In the genomic region with DNA sequence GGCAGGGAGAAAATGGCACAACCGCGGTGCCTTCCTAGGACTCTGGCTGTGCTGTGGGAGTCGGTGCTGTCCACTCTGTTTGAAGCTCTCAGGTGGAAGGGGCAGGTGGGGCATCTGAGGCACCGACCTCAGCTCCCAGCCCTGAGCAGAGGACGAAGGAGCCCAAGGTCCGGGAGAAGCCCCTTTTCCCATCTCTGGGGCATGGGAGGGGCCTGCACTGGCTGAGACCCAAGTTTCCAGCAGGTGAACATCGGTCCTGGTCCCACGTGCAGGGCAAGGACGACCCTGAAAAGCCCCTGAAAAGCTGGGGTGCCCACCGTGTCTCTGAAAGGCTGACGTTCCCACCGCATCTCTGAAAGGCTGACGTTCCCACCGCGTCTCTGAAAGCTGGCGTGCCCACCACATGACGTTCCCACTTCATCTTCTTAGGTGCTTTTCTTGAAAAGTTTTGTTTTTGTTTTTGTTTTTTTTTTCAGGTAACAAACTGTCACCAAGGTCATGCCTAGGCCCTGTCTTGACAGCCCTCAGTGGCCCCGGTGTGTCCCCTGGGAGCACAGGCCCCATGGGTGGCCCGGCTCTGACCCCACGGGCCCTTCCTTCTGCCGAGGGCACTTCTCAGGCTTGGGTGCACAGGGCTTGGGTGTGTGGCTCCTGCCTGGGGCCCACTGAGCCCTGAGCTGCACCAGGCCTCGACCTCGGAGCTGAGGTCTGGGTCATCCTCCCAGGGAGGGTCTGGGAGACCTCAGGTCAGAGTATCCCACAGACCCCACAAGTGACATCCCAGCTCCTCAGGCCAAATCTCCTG, we compare ENCODE assay signal across 22 cellular contexts. TPM values are rescaled to one million over a fixed set of nuclear protein-coding genes. Genes with fewer than 3 reads are reported as not detected.
A peak's percentile ranks its signal among the peaks of the same experiment; 100 is the strongest.
DNase-seq lines count a peak whose midpoint lies in the region; ATAC-seq, FAIRE-seq and TF ChIP-seq lines count a peak whose summit lies in the region.
"Had no signal": no experiment of that assay in that cellular context is flagged by ENCODE, and none has a peak within 500 bp of the region (broad histone marks: within the 10 kb centered on the region; RNA-seq: fewer than 3 reads in every experiment).

No MANE protein-coding gene starts in this region.

- H3K27ac ChIP-seq in IMR-90 (ENCODE audit: insufficient read depth, low read length) (no peak overlapping the region), psoas muscle (no peak overlapping the region)
- H3K27ac ChIP-seq: epithelial cell of prostate, GM23248, hepatocyte, prostate gland, tibial artery had no signal

- H3K4me1 Mint-ChIP-seq in CD14-positive monocyte = peaks cover 20% of the 10 kb centered on the region

- H3K4me3 ChIP-seq in IMR-90 (ENCODE audit: insufficient read depth, low read depth, low read length) (no peak overlapping the region), psoas muscle (no peak overlapping the region)
- H3K4me3 ChIP-seq: GM23248, hepatocyte, prostate gland, tibial artery had no signal

- no peak overlapping the region for H2BK5ac ChIP-seq in IMR-90 (ENCODE audit: low read depth, low read length, poor library complexity, severe bottlenecking)

- no peaks in the 10 kb centered on the region for H3K79me1 ChIP-seq in IMR-90 (ENCODE audit: low read depth in 1 of 2, low read length in 2 of 2)

- DNase-seq in CD14-positive monocyte (ENCODE audit: low spot score) (peak; percentile 40), IMR-90 (no peak), left cardiac atrium (peak; percentile 13), psoas muscle (peak; percentile 4 to 42), D721Med (ENCODE audit: insufficient read length, low spot score) (no peak)
- DNase-seq in stimulated activated CD4-positive, alpha-beta T cell treated with anti-CD3 and anti-CD28 coated beads, Interleukin-2, amount 100 ng/mL, for 48 hours = no peak
- DNase-seq: activated T-cell treated with anti-CD3 and anti-CD28 coated beads for 4 hours, Calu3, foreskin fibroblast, GM23248, NCI-H1048, NCI-H2029 treated with DMSO at 0.1 percent for 48 hours, NCI-H446 had no signal

- no peak overlapping the region for H4K5ac ChIP-seq in IMR-90 (ENCODE audit: low read depth, low read length)

- no peaks in the 10 kb centered on the region for H3K9me1 ChIP-seq in IMR-90 (ENCODE audit: insufficient read depth, low read length)

- H2BK120ac ChIP-seq in IMR-90 (ENCODE audit: low read depth, low read length) = no peak overlapping the region

- H3K4me1 ChIP-seq in IMR-90 (ENCODE audit: control insufficient read depth, insufficient read depth, low read length) = no peaks in the 10 kb centered on the region; the same call in 1 of the 2 replicates
- H3K4me1 ChIP-seq in psoas muscle = no peaks in the 10 kb centered on the region
- H3K4me1 ChIP-seq: prostate gland, tibial artery had no signal

- CTCF ChIA-PET in IMR-90 (lab: Yijun Ruan, JAX) = no interaction called here

- TF ChIP-seq RAD21 in IMR-90 (IDR thresholded peaks at IDR 0.05; ENCODE audit: low read length) = no peak

- intact Hi-C loops in CD14-positive monocyte (cut with micrococcal nuclease) (loop anchor here (5.0 to 10.0 kb wide), 4 partner anchors 65 to 97 kb away; partner anchors contain the start of genes CEP72 (in 1 of the 2) and EXOC3 (in 1 of the 2)), IMR-90 (cut with micrococcal nuclease) (no loop called here), left cardiac atrium (cut with DNase I) (no loop called here), psoas muscle (cut with DNase I) (no loop called here)

- H3K4ac ChIP-seq in IMR-90 (ENCODE audit: low read depth, low read length) = no peak overlapping the region

- H3K27ac Mint-ChIP-seq in CD14-positive monocyte = peak overlapping the region in 2 of 7 donors; percentile 57 to 66
- H3K27ac Mint-ChIP-seq: activated naive CD8-positive, alpha-beta T cell treated with anti-CD3 and anti-CD28 coated beads, Interleukin-2, amount 10 ng/mL, durations not matched to agents 7 days and 5 days; dendritic cell treated with granulocyte-macrophage colony-stimulating factor and Interleukin-4, amounts not matched to agents 40 ng/mL and 50 ng/mL, for 4 days; nephron had no signal

- no peak overlapping the region for H3K4me2 ChIP-seq in IMR-90 (ENCODE audit: low read depth, low read length)
- H3K4me2 ChIP-seq: hepatocyte had no signal

- peaks cover 2% of the 10 kb centered on the region; the same call in 1 of the 2 replicates for H3K9me3 ChIP-seq in IMR-90 (ENCODE audit: control insufficient read depth, insufficient read depth, low read length)
- H3K9me3 ChIP-seq in psoas muscle = no peaks in the 10 kb centered on the region
- H3K9me3 ChIP-seq: prostate gland, tibial artery had no signal

- H2BK15ac ChIP-seq in IMR-90 (ENCODE audit: low read depth, low read length) = no peak overlapping the region

- H3K14ac ChIP-seq in IMR-90 (replicated peaks; ENCODE audit: low read depth, low read length) = no peak overlapping the region

- H3K9me3 Mint-ChIP-seq in CD14-positive monocyte = peaks cover 2 to 29% (median 12%) of the 10 kb centered on the region in 7 donors
- H3K9me3 Mint-ChIP-seq: activated naive CD8-positive, alpha-beta T cell treated with anti-CD3 and anti-CD28 coated beads, Interleukin-2, amount 10 ng/mL, durations not matched to agents 7 days and 5 days; dendritic cell treated with granulocyte-macrophage colony-stimulating factor and Interleukin-4, amounts not matched to agents 40 ng/mL and 50 ng/mL, for 4 days; nephron had no signal

- H4K20me1 ChIP-seq in IMR-90 (ENCODE audit: insufficient read depth, low read length) = no peaks in the 10 kb centered on the region

- TF ChIP-seq POLR2A in IMR-90 (IDR thresholded peaks at IDR 0.05; ENCODE audit: low read depth, low read length) = no peak

- H3K27me3 ChIP-seq in IMR-90 (ENCODE audit: control insufficient read depth, insufficient read depth, low read length) = peaks cover 34% of the 10 kb centered on the region
- H3K27me3 ChIP-seq in psoas muscle (ENCODE audit: insufficient read depth in 3 of 3, low read length in 2 of 3) = peaks cover 0 to 62% (median 16%) of the 10 kb centered on the region in 3 donors

- dilution Hi-C loops in IMR-90 (cut with HindIII; ENCODE audit: low sequenced_read_pairs, unreplicated experiment) = no loop called here

- ATAC-seq in IMR-90 (ENCODE audit: low read depth) (no peak), left cardiac atrium (no peak), psoas muscle (no peak), HG03135 (IDR thresholded peaks at IDR 0.05; ENCODE audit: unreplicated experiment) (no peak)

- no peak overlapping the region for H4K91ac ChIP-seq in IMR-90 (ENCODE audit: insufficient read depth, low read depth, low read length)

- H2AFZ ChIP-seq in IMR-90 (replicated peaks; ENCODE audit: low read length, poor library complexity) = peak overlapping the region; percentile 51
- H2AFZ ChIP-seq: GM23248, hepatocyte had no signal

- POLR2A ChIA-PET in IMR-90 (lab: Charles Lee; ENCODE audit: unreplicated experiment) = no interaction called here

- FAIRE-seq in D721Med (lab: Jason Lieb, UNC) = no peak
- FAIRE-seq: TTC549 had no signal

- H3K4me3 Mint-ChIP-seq in CD14-positive monocyte = peak overlapping the region in 1 of 2 donors; percentile 86
- H3K4me3 Mint-ChIP-seq: activated naive CD8-positive, alpha-beta T cell treated with anti-CD3 and anti-CD28 coated beads, Interleukin-2, amount 10 ng/mL, durations not matched to agents 7 days and 5 days; dendritic cell treated with granulocyte-macrophage colony-stimulating factor and Interleukin-4, amounts not matched to agents 40 ng/mL and 50 ng/mL, for 4 days; nephron had no signal

- H3K27me3 Mint-ChIP-seq in CD14-positive monocyte (ENCODE audit: low read depth in 3 of 3) = peaks cover 53 to 88% (median 65%) of the 10 kb centered on the region in 3 donors
- H3K27me3 Mint-ChIP-seq: activated naive CD8-positive, alpha-beta T cell treated with anti-CD3 and anti-CD28 coated beads, Interleukin-2, amount 10 ng/mL, durations not matched to agents 7 days and 5 days had no signal

- no peak overlapping the region for H3K23ac ChIP-seq in IMR-90 (ENCODE audit: low read depth, low read length)

- H3K36me3 ChIP-seq in IMR-90 (ENCODE audit: control insufficient read depth, insufficient read depth, low read length) (no peaks in the 10 kb centered on the region), psoas muscle (ENCODE audit: insufficient read depth in 1 of 2, low read depth in 1 of 2) (no peaks in the 10 kb centered on the region)
- H3K36me3 ChIP-seq: prostate gland, tibial artery had no signal

- H4K8ac ChIP-seq in IMR-90 (ENCODE audit: low read depth in 2 of 2, low read length in 2 of 2) = no peak overlapping the region

- H3K56ac ChIP-seq in IMR-90 (ENCODE audit: extremely low read depth, insufficient read depth, low read length) = no peak overlapping the region

- no peak overlapping the region for H3K18ac ChIP-seq in IMR-90 (ENCODE audit: low read depth, low read length)

- TF ChIP-seq CTCF in CD14-positive monocyte (IDR thresholded peaks at IDR 0.05) (no peak), IMR-90 (conservative IDR thresholded peaks at IDR 0.05; ENCODE audit: low read depth, low read length) (no peak), psoas muscle (IDR thresholded peaks at IDR 0.05) (no peak), D721Med (IDR thresholded peaks at IDR 0.05; ENCODE audit: insufficient read depth, missing control alignments) (no peak)

- H2AK5ac ChIP-seq in IMR-90 (ENCODE audit: low read depth, low read length) = no peak overlapping the region

- no peak overlapping the region for H2BK20ac ChIP-seq in IMR-90 (ENCODE audit: low read depth, low read length)

- peaks cover 2 to 8% of the 10 kb centered on the region in 2 donors for H3K36me3 Mint-ChIP-seq in CD14-positive monocyte
- H3K36me3 Mint-ChIP-seq: activated naive CD8-positive, alpha-beta T cell treated with anti-CD3 and anti-CD28 coated beads, Interleukin-2, amount 10 ng/mL, durations not matched to agents 7 days and 5 days had no signal

- in situ Hi-C loops in IMR-90 (cut with MboI; ENCODE audit: low sequenced_read_pairs) = no loop called here

- BruUV-seq in IMR-90 (replicated peaks; lab: Mats Ljungman, UMichigan) = no TSS peak

- H3K9ac ChIP-seq in IMR-90 (ENCODE audit: low read depth, low read length) = no peak overlapping the region
- H3K9ac ChIP-seq: GM23248 had no signal

- no peak overlapping the region for H2AK9ac ChIP-seq in IMR-90 (replicated peaks; ENCODE audit: low read depth, low read length, poor library complexity)

- 78% methylated on average over 18 of the region's 23 CpGs; no CpG with 5 or more reads in 1 of the 2 experiments for WGBS in IMR-90 (ENCODE audit: extremely low coverage in 2 of 2, insufficient read length in 1 of 2), 2 experiments
- 78 to 84% (median 81%) methylated on average over 23 of the region's 23 CpGs for WGBS in psoas muscle, 3 donors

TF ChIP-seq in IMR-90, 13 proteins besides CTCF, POLR2A, EP300 and RAD21 (continues in another document):
- no peak for TF ChIP-seq RFX5 (IDR thresholded peaks at IDR 0.05; ENCODE audit: low read depth, low read length)
- TF ChIP-seq MXI1 (IDR thresholded peaks at IDR 0.05; ENCODE audit: borderline replicate concordance, low read depth, low read length) = no peak

RNA-seq across cellular contexts. Expression of gene SLC9A3, which starts 17.8 kb away (rescaled TPM):
- polyA plus RNA-seq in CD14-positive monocyte = under 1 TPM; 0.31 to 0.42 TPM
- 0.56 and 0.72 TPM in 2 replicates for total RNA-seq in IMR-90 (2012; rRNA removed)
- polyA plus RNA-seq in IMR-90 (2012; rRNA removed) = 1.3 and 1.5 TPM in 2 replicates
- 1.0 and 1.8 TPM in 2 replicates for polyA plus RNA-seq in IMR-90 (2012; cell fraction: cytosol; rRNA removed)
- 2.0 and 2.3 TPM in 2 replicates for polyA plus RNA-seq in IMR-90 (2012; cell fraction: nucleus; rRNA removed; ENCODE audit: low replicate concordance)
- under 1 TPM; 0.77 to 0.99 TPM for total RNA-seq in left cardiac atrium
- total RNA-seq in psoas muscle = 1 to 10 TPM in 2 of 4 donors, under 1 TPM in 2; 0.81 to 1.7 (median 1.0) TPM
- polyA plus RNA-seq in psoas muscle = 1 to 10 TPM; 1.2 to 1.7 (median 1.6) TPM

Comparison
In these comparisons a context has a peak if more than half of its experiments do, and no peak if none do; other contexts are left out.
1. DNase-seq: peak in CD14-positive monocyte (single experiment), left cardiac atrium (single experiment) and psoas muscle (2 of 2); none in IMR-90 (single experiment), D721Med (single experiment) and stimulated activated CD4-positive, alpha-beta T cell treated with anti-CD3 and anti-CD28 coated beads, Interleukin-2, amount 100 ng/mL, for 48 hours (0 of 2).
2. intact Hi-C loops: an anchor here in CD14-positive monocyte (5.0 to 10.0 kb wide); none called in IMR-90, left cardiac atrium and psoas muscle.